36 cellular contexts compared by ENCODE assay signal in genomic region chr20:13507646-13508045, GRCh38.
A peak's percentile ranks its signal among the peaks of the same experiment; 100 is the strongest.
DNase-seq lines count a peak whose midpoint lies in the region; ATAC-seq, FAIRE-seq and TF ChIP-seq lines count a peak whose summit lies in the region.
"Had no signal": no experiment of that assay in that cellular context is flagged by ENCODE, and none has a peak within 500 bp of the region (broad histone marks: within the 10 kb centered on the region; RNA-seq: fewer than 3 reads in every experiment).

No MANE protein-coding gene starts in this region.

- H3K79me2 ChIP-seq in HepG2 (ENCODE audit: insufficient read depth, low read length) (no peaks in the 10 kb centered on the region), K562 (ENCODE audit: control insufficient read depth, insufficient read depth, low read length) (no peaks in the 10 kb centered on the region), H1 (ENCODE audit: control insufficient read depth in 1 of 2, insufficient read depth in 2 of 2, low read length in 2 of 2) (no peaks in the 10 kb centered on the region)

- POLR2A ChIA-PET in HepG2 (lab: Yijun Ruan, JAX) (no interaction called here), A549 (lab: Yijun Ruan, JAX) (no interaction called here), K562 (lab: Yijun Ruan, JAX) (no interaction called here), H1 (lab: Charles Lee; ENCODE audit: partially characterized antibody) (no interaction called here)

- H2BK120ac ChIP-seq in H1 (replicated peaks; ENCODE audit: low read depth, low read length): no peak overlapping the region

- no TSS peak for BruUV-seq in HepG2 (replicated peaks; lab: Mats Ljungman, UMichigan)
- BruUV-seq in K562 (replicated peaks; lab: Mats Ljungman, UMichigan): no TSS peak

- H3K9me3 Mint-ChIP-seq in activated T-cell treated with anti-CD3 and anti-CD28 coated beads, Interleukin-2, amount 50 U/mL, for 4 hours: peaks cover 43% of the 10 kb centered on the region

- FAIRE-seq in HepG2 (lab: Jason Lieb, UNC): no peak
- peak; percentile 61 for FAIRE-seq in A549 (lab: Jason Lieb, UNC)
- no peak for FAIRE-seq in K562 (lab: Jason Lieb, UNC)
- FAIRE-seq in H1 (lab: Jason Lieb, UNC): no peak
- FAIRE-seq: A204.1, D721Med had no signal

- H4K91ac ChIP-seq in H1 (replicated peaks; ENCODE audit: insufficient read length, low read length): no peak overlapping the region

- in situ Hi-C loops in HepG2 (cut with HindIII; ENCODE audit: extremely low pct_ligation_motif_present, low pct_unique_long_range_greater_than_20kb) (no loop called here), K562 (cut with MboI) (no loop called here), HAP-1 (cut with MboI; ENCODE audit: low sequenced_read_pairs) (no loop called here)

- H2BK5ac ChIP-seq in H1 (ENCODE audit: low read depth, low read length): no peak overlapping the region

- no peak overlapping the region for H3K18ac ChIP-seq in H1 (ENCODE audit: extremely low read depth, low read length)

- no peaks in the 10 kb centered on the region for H3K79me1 ChIP-seq in H1 (ENCODE audit: low read depth, low read length)

- H3K9ac ChIP-seq in HepG2 (ENCODE audit: insufficient read depth, low read depth, low read length) (no peak overlapping the region), K562 (ENCODE audit: insufficient read depth in 1 of 2, low read depth in 2 of 2, low read length in 2 of 2) (no peak overlapping the region), H1 (replicated peaks in 1 of 4; ENCODE audit: extremely low read depth in 1 of 4, low read depth in 3 of 4, low read length in 3 of 4) (no peak overlapping the region)
- H3K9ac ChIP-seq: BLaER1; BLaER1 treated with 17β-estradiol and CSF1 and Interleukin-3, amounts not matched to agents 10 nM and 100 nM had no signal

- H3K23me2 ChIP-seq in H1 (ENCODE audit: low read depth, low read length): no peaks in the 10 kb centered on the region

- TF ChIP-seq CTCF in HepG2 (CRISPR knock-in tag; IDR thresholded peaks at IDR 0.05) (no peak), right lobe of liver (IDR thresholded peaks at IDR 0.05) (no peak), A549 (IDR thresholded peaks at IDR 0.05) (no peak), K562 (IDR thresholded peaks at IDR 0.05 in 2 of 3, conservative IDR thresholded peaks at IDR 0.05 in 1 of 3; ENCODE audit: insufficient read depth in 2 of 3, low read depth in 1 of 3, low read length in 3 of 3) (no peak), H1 (IDR thresholded peaks at IDR 0.05; ENCODE audit: control extremely low read depth in 1 of 3, insufficient read depth in 1 of 3, low read depth in 1 of 3, low read length in 3 of 3) (no peak)

- CTCF ChIA-PET in HepG2 (lab: Yijun Ruan, JAX; ENCODE audit: low intra/inter-chr PET ratio, low total read pairs) (no interaction called here), A549 (lab: Yijun Ruan, JAX) (no interaction called here), K562 (lab: Yijun Ruan, JAX; ENCODE audit: low intra/inter-chr PET ratio) (no interaction called here), H1 (lab: Charles Lee; ENCODE audit: partially characterized antibody) (interaction anchor here (1.1 kb wide), 1 partner anchor 11 kb away, joined by 3 read pairs; no protein-coding TSS in a partner anchor)

- intact Hi-C loops in HepG2 (cut with micrococcal nuclease; ENCODE audit: unreplicated experiment) (loop anchor here (5.0 kb wide), 1 partner anchor 1960 kb away; no protein-coding TSS in a partner anchor), right lobe of liver (cut with DNase I) (no loop called here), K562 (cut with micrococcal nuclease) (no loop called here), Right ventricle myocardium superior (cut with DNase I) (no loop called here)

- no peak overlapping the region for H2AK5ac ChIP-seq in H1 (ENCODE audit: low read depth, low read length)

- TF ChIP-seq RAD21 in HepG2 (CRISPR knock-in tag; IDR thresholded peaks at IDR 0.05): no peak
- TF ChIP-seq RAD21 in A549 (conservative IDR thresholded peaks at IDR 0.05 in 1 of 2, IDR thresholded peaks at IDR 0.05 in 1 of 2): no peak
- no peak for TF ChIP-seq RAD21 in K562 (CRISPR knock-in tag; conservative IDR thresholded peaks at IDR 0.05 in 1 of 2, IDR thresholded peaks at IDR 0.05 in 1 of 2)
- TF ChIP-seq RAD21 in H1 (IDR thresholded peaks at IDR 0.05 in 1 of 2, conservative IDR thresholded peaks at IDR 0.05 in 1 of 2; ENCODE audit: low read depth in 2 of 2, low read length in 2 of 2): no peak

- no peak overlapping the region for H3K4me3 Mint-ChIP-seq in activated T-cell treated with anti-CD3 and anti-CD28 coated beads, Interleukin-2, amount 50 U/mL, for 4 hours
- H3K4me3 Mint-ChIP-seq: B cell; CD14-positive monocyte; CD4-positive, alpha-beta memory T cell; CD4-positive, alpha-beta T cell; CD4-positive, CD25-positive, alpha-beta regulatory T cell; CD8-positive, alpha-beta memory T cell; CD8-positive, alpha-beta T cell had no signal

- TF ChIP-seq POLR2A in HepG2 (IDR thresholded peaks at IDR 0.05; ENCODE audit: insufficient read depth in 1 of 2, low read depth in 2 of 2, low read length in 2 of 2) (no peak), right lobe of liver (IDR thresholded peaks at IDR 0.05) (no peak), A549 (IDR thresholded peaks at IDR 0.05; ENCODE audit: low read length) (no peak), K562 (conservative IDR thresholded peaks at IDR 0.05) (no peak), H1 (IDR thresholded peaks at IDR 0.05; ENCODE audit: control extremely low read depth in 1 of 2, low read depth in 2 of 2, low read length in 2 of 2) (no peak)

- no peaks in the 10 kb centered on the region for H3K36me3 ChIP-seq in HepG2 (replicated peaks in 1 of 2; ENCODE audit: control insufficient read depth in 1 of 2, insufficient read depth in 2 of 2, low read length in 2 of 2)
- no peaks in the 10 kb centered on the region for H3K36me3 ChIP-seq in right lobe of liver
- no peaks in the 10 kb centered on the region for H3K36me3 ChIP-seq in K562 (ENCODE audit: control insufficient read depth, insufficient read depth, low read length)
- H3K36me3 ChIP-seq in H1 (ENCODE audit: control insufficient read depth in 2 of 4, insufficient read depth in 4 of 4, low read length in 3 of 4): no peaks in the 10 kb centered on the region; a peak in 2 of 8 replicates
- no peaks in the 10 kb centered on the region for H3K36me3 ChIP-seq in HAP-1 (replicated peaks)

- 66% methylated on average over 3 of the region's 3 CpGs for WGBS in HepG2 (ENCODE audit: low lambda C conversion rate)
- WGBS in right lobe of liver (ENCODE audit: insufficient coverage, low coverage, low lambda C conversion rate, missing lambda C conversion rate): 67% methylated on average over 3 of the region's 3 CpGs
- WGBS in A549 (ENCODE audit: missing lambda C conversion rate): 62% methylated on average over 3 of the region's 3 CpGs
- 10% methylated on average over 3 of the region's 3 CpGs for WGBS in K562 (ENCODE audit: insufficient coverage, low coverage, missing lambda C conversion rate)
- WGBS in H1 (ENCODE audit: extremely low coverage in 1 of 2, insufficient coverage in 1 of 2, insufficient read length in 1 of 2, insufficient replicate concordance in 2 of 2, low coverage in 1 of 2, low lambda C conversion rate in 2 of 2, missing lambda C conversion rate in 1 of 2), 2 experiments: 62% methylated on average over 3 of the region's 3 CpGs; no CpG with 5 or more reads in 1 of the 2 experiments

- H3K9me1 ChIP-seq in K562 (ENCODE audit: control insufficient read depth, insufficient read depth, low read length): no peaks in the 10 kb centered on the region

- no peak overlapping the region for H3K14ac ChIP-seq in H1 (ENCODE audit: insufficient read length)

- no peaks in the 10 kb centered on the region for H3K4me1 ChIP-seq in HepG2 (ENCODE audit: insufficient read depth, low read length)
- no peaks in the 10 kb centered on the region for H3K4me1 ChIP-seq in right lobe of liver
- no peaks in the 10 kb centered on the region for H3K4me1 ChIP-seq in A549
- no peaks in the 10 kb centered on the region for H3K4me1 ChIP-seq in K562 (replicated peaks in 1 of 2; ENCODE audit: control insufficient read depth in 2 of 2, insufficient read depth in 2 of 2, low read length in 2 of 2)
- H3K4me1 ChIP-seq in H1 (replicated peaks in 1 of 4; ENCODE audit: control insufficient read depth in 3 of 4, insufficient read depth in 4 of 4, low read length in 3 of 4): no peaks in the 10 kb centered on the region
- H3K4me1 ChIP-seq in HAP-1: no peaks in the 10 kb centered on the region
- H3K4me1 ChIP-seq: BE2C, BLaER1, Caco-2 had no signal

- no peak overlapping the region for H4K8ac ChIP-seq in H1 (ENCODE audit: extremely low read depth, insufficient read depth, low read length)

- H3K4me2 ChIP-seq in HepG2 (ENCODE audit: low read depth, low read length) (no peak overlapping the region), A549 (no peak overlapping the region), K562 (ENCODE audit: insufficient read depth, low read length) (no peak overlapping the region), H1 (ENCODE audit: insufficient read depth in 1 of 2, low read depth in 2 of 2, low read length in 2 of 2) (no peak overlapping the region)
- H3K4me2 ChIP-seq: BLaER1; BLaER1 treated with 17β-estradiol and CSF1 and Interleukin-3, amounts not matched to agents 10 nM and 100 nM had no signal

- ATAC-seq in HepG2 (no peak), right lobe of liver (no peak), A549 (no peak), K562 (no peak), Right ventricle myocardium superior (ENCODE audit: poor library complexity) (no peak)
- no peak for ATAC-seq in activated T-cell treated with anti-CD3 and anti-CD28 coated beads, Interleukin-2, amount 50 U/mL, for 4 hours
- ATAC-seq: CD8-positive, alpha-beta T cell had no signal

- H3K36me3 Mint-ChIP-seq in activated T-cell treated with anti-CD3 and anti-CD28 coated beads, Interleukin-2, amount 50 U/mL, for 4 hours (ENCODE audit: insufficient read depth): peaks cover 45% of the 10 kb centered on the region

- H4K5ac ChIP-seq in H1 (ENCODE audit: insufficient read length, low read depth, low read length): no peak overlapping the region

- DNase-seq in HepG2 (ENCODE audit: low spot score): no peak
- DNase-seq in right lobe of liver: no peak
- no peak for DNase-seq in A549 (ENCODE audit: low read depth in 1 of 2, low spot score in 1 of 2)
- no peak for DNase-seq in K562 (ENCODE audit: extremely low read depth in 1 of 4, low spot score in 3 of 4)
- no peak for DNase-seq in H1 (ENCODE audit: low read depth in 1 of 2, low spot score in 2 of 2)
- no peak for DNase-seq in Right ventricle myocardium superior
- no peak for DNase-seq in activated T-cell treated with anti-CD3 and anti-CD28 coated beads, Interleukin-2, amount 50 U/mL, for 4 hours
- DNase-seq in HAP-1 (ENCODE audit: low spot score in 2 of 2): no peak
- DNase-seq: 8988T; ACHN; AML-193; BE2C; C1 segment of cervical spinal cord; Caco-2; Calu3; CD4-positive, alpha-beta memory T cell; CD4-positive, alpha-beta T cell; CD4-positive, CD25-positive, alpha-beta regulatory T cell; CD8-positive, alpha-beta memory T cell; CD8-positive, alpha-beta T cell; COR-L47; DMS 273 treated with DMSO at 0.1 percent for 48 hours; DMS153; DMS53; DMS79; DMS79 treated with DMSO at 0.1 percent for 48 hours; DND-41; EL had no signal

- H3K4ac ChIP-seq in H1 (replicated peaks; ENCODE audit: insufficient read length, low read depth, low read length): no peak overlapping the region

- H3K9me3 ChIP-seq in HepG2 (ENCODE audit: low read length) (peaks cover 15% of the 10 kb centered on the region), right lobe of liver (peaks cover 0 to 4% (median 0%) of the 10 kb centered on the region in 4 donors), A549 (peaks cover 32% of the 10 kb centered on the region), K562 (replicated peaks; ENCODE audit: control insufficient read depth, insufficient read depth, low read depth, low read length) (no peaks in the 10 kb centered on the region), H1 (ENCODE audit: insufficient read depth in 2 of 2, low read depth in 1 of 2, low read length in 1 of 2) (0 out of 4 replicates have a peak, but pooled peaks cover 2 to 4% of the 10 kb centered on the region in 2 experiments), HAP-1 (peaks cover 2% of the 10 kb centered on the region; the same call in 1 of the 2 replicates)
- H3K9me3 ChIP-seq: BE2C had no signal

- no peak overlapping the region for H2BK20ac ChIP-seq in H1 (ENCODE audit: low read length)

- no peak overlapping the region for H3K23ac ChIP-seq in H1 (ENCODE audit: insufficient read length)

- H3K27me3 ChIP-seq in HepG2 (ENCODE audit: control insufficient read depth in 1 of 2, insufficient read depth in 2 of 2, low read length in 2 of 2) (no peaks in the 10 kb centered on the region), right lobe of liver (no peaks in the 10 kb centered on the region), K562 (ENCODE audit: control insufficient read depth in 2 of 2, insufficient read depth in 2 of 2, low read length in 2 of 2) (no peaks in the 10 kb centered on the region), H1 (replicated peaks in 1 of 4; ENCODE audit: control insufficient read depth in 3 of 4, extremely low read depth in 1 of 4, insufficient read depth in 3 of 4, low read length in 3 of 4) (no peaks in the 10 kb centered on the region), HAP-1 (ENCODE audit: low read depth) (no peaks in the 10 kb centered on the region)
- H3K27me3 ChIP-seq: BE2C; BLaER1; BLaER1 treated with 17β-estradiol and CSF1 and Interleukin-3, amounts not matched to agents 10 nM and 100 nM had no signal

- H2BK15ac ChIP-seq in H1 (ENCODE audit: low read length): no peak overlapping the region

- H3K4me1 Mint-ChIP-seq in activated T-cell treated with anti-CD3 and anti-CD28 coated beads, Interleukin-2, amount 50 U/mL, for 4 hours (ENCODE audit: low read depth): no peaks in the 10 kb centered on the region
- H3K4me1 Mint-ChIP-seq: B cell, CD14-positive monocyte had no signal

- H4K20me1 ChIP-seq in HepG2 (ENCODE audit: insufficient read depth, low read length) (no peaks in the 10 kb centered on the region), K562 (replicated peaks; ENCODE audit: control insufficient read depth, insufficient read depth, low read length) (no peaks in the 10 kb centered on the region), H1 (replicated peaks in 1 of 2; ENCODE audit: control insufficient read depth in 1 of 2, insufficient read depth in 2 of 2, low read length in 2 of 2) (no peaks in the 10 kb centered on the region)
- H4K20me1 ChIP-seq: BLaER1; BLaER1 treated with 17β-estradiol and CSF1 and Interleukin-3, amounts not matched to agents 10 nM and 100 nM had no signal

- H3K27ac ChIP-seq in HepG2 (ENCODE audit: extremely low read length, insufficient read depth, low read length): no peak overlapping the region
- H3K27ac ChIP-seq in right lobe of liver: no peak overlapping the region
- H3K27ac ChIP-seq in A549: no peak overlapping the region
- no peak overlapping the region for H3K27ac ChIP-seq in K562 (ENCODE audit: extremely low read depth, low read depth, low read length)
- H3K27ac ChIP-seq in H1 (ENCODE audit: low read depth, low read length): no peak overlapping the region
- H3K27ac ChIP-seq: 22Rv1; BLaER1; BLaER1 treated with 17β-estradiol and CSF1 and Interleukin-3, amounts not matched to agents 10 nM and 100 nM; C4-2B had no signal

- no peak overlapping the region for H3K56ac ChIP-seq in H1 (replicated peaks; ENCODE audit: insufficient read length, low read depth, low read length)

- no peaks in the 10 kb centered on the region for H3K27me3 Mint-ChIP-seq in activated T-cell treated with anti-CD3 and anti-CD28 coated beads, Interleukin-2, amount 50 U/mL, for 4 hours (ENCODE audit: low read depth)
- H3K27me3 Mint-ChIP-seq: B cell; CD4-positive, alpha-beta memory T cell; CD4-positive, alpha-beta T cell; CD4-positive, CD25-positive, alpha-beta regulatory T cell; CD8-positive, alpha-beta memory T cell had no signal

- no peak for TF ChIP-seq EP300 in HepG2 (IDR thresholded peaks at IDR 0.05; ENCODE audit: low read depth in 2 of 2, low read length in 2 of 2)
- TF ChIP-seq EP300 in HepG2 (CRISPR knock-in tag; IDR thresholded peaks at IDR 0.05; ENCODE audit: borderline replicate concordance): no peak
- TF ChIP-seq EP300 in A549 (IDR thresholded peaks at IDR 0.05): no peak
- no peak for TF ChIP-seq EP300 in K562 (IDR thresholded peaks at IDR 0.05; ENCODE audit: low read length)
- TF ChIP-seq EP300 in H1 (IDR thresholded peaks at IDR 0.05; ENCODE audit: borderline replicate concordance in 1 of 2, low read depth in 2 of 2, low read length in 2 of 2): no peak

- no peak overlapping the region for H2BK12ac ChIP-seq in H1 (ENCODE audit: low read depth, low read length)

- H3K4me3 ChIP-seq in HepG2 (replicated peaks in 1 of 3; ENCODE audit: insufficient read depth in 1 of 3, low read depth in 2 of 3, low read length in 3 of 3): no peak overlapping the region
- H3K4me3 ChIP-seq in right lobe of liver: no peak overlapping the region
- no peak overlapping the region for H3K4me3 ChIP-seq in A549
- no peak overlapping the region for H3K4me3 ChIP-seq in K562
- H3K4me3 ChIP-seq in H1 (ENCODE audit: extremely low read depth in 1 of 4, insufficient read depth in 2 of 4, low read depth in 3 of 4, low read length in 4 of 4): no peak overlapping the region
- H3K4me3 ChIP-seq in HAP-1: no peak overlapping the region
- H3K4me3 ChIP-seq: BLaER1; BLaER1 treated with 17β-estradiol and CSF1 and Interleukin-3, amounts not matched to agents 10 nM and 100 nM had no signal

- no peak overlapping the region for H2AFZ ChIP-seq in HepG2 (ENCODE audit: low read length)
- no peak overlapping the region for H2AFZ ChIP-seq in K562 (ENCODE audit: low read depth, low read length)
- no peak overlapping the region for H2AFZ ChIP-seq in H1 (ENCODE audit: low read length)

Comparison
In these comparisons a context has a peak if more than half of its experiments do, and no peak if none do; other contexts are left out.
1. Of the 241 proteins assayed by ChIP-seq in both HepG2 and K562: peak only in HepG2: CHD4; only in K562: none; in both: none; in neither: 240.